Comparison of ENCODE assay signal across 34 cellular contexts in genomic region chr6:811186-811585, GRCh38.
"Had no signal": no experiment of that assay in that cellular context is flagged by ENCODE, and none has a peak within 500 bp of the region (broad histone marks: within the 10 kb centered on the region; RNA-seq: fewer than 3 reads in every experiment).

No MANE protein-coding gene starts in this region.

- H3K9ac ChIP-seq: KMS-11 had no signal

- DNase-seq: Karpas-422, Kasumi-1, MG63, MM.1S, MV-4-11, NCI-H1048, NCI-H1092, NCI-H1092 treated with DMSO at 0.1 percent for 48 hours, NCI-H1105, NCI-H1105 treated with DMSO at 0.1 percent for 48 hours, NCI-H1417, NCI-H1417 treated with DMSO at 0.1 percent for 48 hours, NCI-H1436, NCI-H1436 treated with DMSO at 0.1 percent for 48 hours, NCI-H146, NCI-H1694, NCI-H1694 treated with DMSO at 0.1 percent for 48 hours, NCI-H187, NCI-H187 treated with DMSO at 0.1 percent for 48 hours, NCI-H1930, NCI-H2029, NCI-H2029 treated with DMSO at 0.1 percent for 48 hours, NCI-H2081, NCI-H2081 treated with DMSO at 0.1 percent for 48 hours, NCI-H2107, NCI-H2171, NCI-H2171 treated with DMSO at 0.1 percent for 48 hours, NCI-H2227 treated with DMSO at 0.1 percent for 48 hours, NCI-H226, NCI-H345, NCI-H446, NCI-H510A, NCI-H510A treated with DMSO at 0.1 percent for 48 hours had no signal

- H3K4me3 ChIP-seq: MG63 had no signal

- H3K4me2 ChIP-seq: KMS-11 had no signal

- H3K36me3 ChIP-seq: MG63 had no signal

- H3K27ac ChIP-seq: KMS-11 had no signal

- H3K27me3 ChIP-seq: MG63 had no signal

- H3K9me3 ChIP-seq: MG63 had no signal
